In genomic region chr20:24582373-24583168, GRCh38 we compare ENCODE assay signal across 21 cellular contexts.
DNase-seq lines count a peak whose midpoint lies in the region; ATAC-seq and TF ChIP-seq lines count a peak whose summit lies in the region.
"Had no signal": no experiment of that assay in that cellular context is flagged by ENCODE, and none has a peak within 500 bp of the region (broad histone marks: within the 10 kb centered on the region; RNA-seq: fewer than 3 reads in every experiment).

No MANE protein-coding gene starts in this region.

- no peaks in the 10 kb centered on the region for H3K4me1 Mint-ChIP-seq in osteocyte (ENCODE audit: unreplicated experiment)
- H3K4me1 Mint-ChIP-seq in natural killer cell, result no peaks in the 10 kb centered on the region
- H3K4me1 Mint-ChIP-seq: CD8-positive, alpha-beta memory T cell; GM23338 had no signal

- H3K9me3 ChIP-seq in esophagus muscularis mucosa, result no peaks in the 10 kb centered on the region
- H3K9me3 ChIP-seq: BLaER1, HAP-1 had no signal

- no peak for TF ChIP-seq CTCF in esophagus muscularis mucosa (IDR thresholded peaks at IDR 0.05)
- TF ChIP-seq CTCF in osteocyte (IDR thresholded peaks at IDR 0.05), result no peak
- TF ChIP-seq CTCF in natural killer cell (IDR thresholded peaks at IDR 0.05), result no peak

- no peak for TF ChIP-seq POLR2A in esophagus muscularis mucosa (IDR thresholded peaks at IDR 0.05; ENCODE audit: low read depth)

- H3K36me3 ChIP-seq in esophagus muscularis mucosa, result no peaks in the 10 kb centered on the region
- H3K36me3 ChIP-seq: BLaER1, HAP-1 had no signal

- H3K36me3 Mint-ChIP-seq in osteocyte (ENCODE audit: unreplicated experiment) (no peaks in the 10 kb centered on the region), natural killer cell (no peaks in the 10 kb centered on the region)
- H3K36me3 Mint-ChIP-seq: CD8-positive, alpha-beta memory T cell had no signal

- no peak overlapping the region for H3K27ac Mint-ChIP-seq in osteocyte (ENCODE audit: unreplicated experiment)
- H3K27ac Mint-ChIP-seq in natural killer cell, result no peak overlapping the region
- H3K27ac Mint-ChIP-seq: B cell; CD4-positive, alpha-beta T cell; CD8-positive, alpha-beta memory T cell; GM23338; HFFc6 had no signal

- no peak overlapping the region for H3K4me3 Mint-ChIP-seq in osteocyte (ENCODE audit: unreplicated experiment)
- no peak overlapping the region for H3K4me3 Mint-ChIP-seq in natural killer cell
- H3K4me3 Mint-ChIP-seq: B cell; CD4-positive, alpha-beta T cell; CD8-positive, alpha-beta memory T cell; GM23338; HFFc6 had no signal

- intact Hi-C loops in esophagus muscularis mucosa (cut with DNase I) (no loop called here), natural killer cell (cut with micrococcal nuclease) (no loop called here)

- H3K9me3 Mint-ChIP-seq in osteocyte (ENCODE audit: unreplicated experiment) (no peaks in the 10 kb centered on the region), natural killer cell (no peaks in the 10 kb centered on the region)
- H3K9me3 Mint-ChIP-seq: CD4-positive, alpha-beta T cell; CD8-positive, alpha-beta memory T cell; GM23338; HFFc6 had no signal

- H3K4me1 ChIP-seq in esophagus muscularis mucosa, result no peaks in the 10 kb centered on the region
- H3K4me1 ChIP-seq: HAP-1 had no signal

- H3K27me3 Mint-ChIP-seq in osteocyte (ENCODE audit: unreplicated experiment) (no peaks in the 10 kb centered on the region), natural killer cell (ENCODE audit: low read depth in 2 of 2) (no peaks in the 10 kb centered on the region)
- H3K27me3 Mint-ChIP-seq: B cell; CD4-positive, alpha-beta T cell had no signal

- WGBS in esophagus muscularis mucosa, result 79% methylated on average over 11 of the region's 15 CpGs

- peak; percentile 11 for DNase-seq in NCI-H69 (lab: John Stamatoyannopoulos, UW)
- DNase-seq in esophagus muscularis mucosa (ENCODE audit: extremely low spot score), result peak; percentile 78
- peak; percentile 72 for DNase-seq in osteocyte (ENCODE audit: extremely low spot score, unreplicated experiment)
- peak; percentile 28 for DNase-seq in ureter (ENCODE audit: low spot score)
- DNase-seq in AG08396 (ENCODE audit: low spot score), result no peak
- no peak for DNase-seq in natural killer cell
- DNase-seq in activated CD4-positive, CD25-positive, alpha-beta regulatory T cell (lab: John Stamatoyannopoulos, UW), result no peak
- no peak for DNase-seq in NCI-H524 (lab: John Stamatoyannopoulos, UW)
- DNase-seq: CD4-positive, alpha-beta T cell; CD8-positive, alpha-beta memory T cell; DMS 273 treated with DMSO at 0.1 percent for 48 hours; DMS79; EL; GDM1; HFFc6 had no signal

- peaks cover 0 to 22% (median 0%) of the 10 kb centered on the region in 4 donors for H3K27me3 ChIP-seq in esophagus muscularis mucosa
- H3K27me3 ChIP-seq: BLaER1 had no signal

- no peak overlapping the region for H3K27ac ChIP-seq in esophagus muscularis mucosa (replicated peaks in 1 of 4)
- H3K27ac ChIP-seq: BLaER1, C4-2B had no signal

- H3K4me3 ChIP-seq in esophagus muscularis mucosa, result no peak overlapping the region
- H3K4me3 ChIP-seq: BLaER1, GM12878, GM23338, HAP-1 had no signal

- ATAC-seq in natural killer cell, result no peak
- ATAC-seq: GM12878, GM23338 had no signal

- TF ChIP-seq EP300 in esophagus muscularis mucosa (IDR thresholded peaks at IDR 0.05), result no peak

Comparison
In these comparisons a context has a peak if more than half of its experiments do, and no peak if none do; other contexts are left out.
1. DNase-seq: peak in NCI-H69 (single experiment), esophagus muscularis mucosa (single experiment), osteocyte (single experiment) and ureter (single experiment); none in AG08396 (single experiment), natural killer cell (single experiment), activated CD4-positive, CD25-positive, alpha-beta regulatory T cell (0 of 4) and NCI-H524 (0 of 2).